ENCODE assay signal across 12 cellular contexts in genomic region chr10:26468691-26469090, GRCh38. TPM values are rescaled to one million over a fixed set of nuclear protein-coding genes. Genes with fewer than 3 reads are reported as not detected.
A peak's percentile ranks its signal among the peaks of the same experiment; 100 is the strongest.
DNase-seq lines count a peak whose midpoint lies in the region; ATAC-seq and TF ChIP-seq lines count a peak whose summit lies in the region.
"Had no signal": no experiment of that assay in that cellular context is flagged by ENCODE, and none has a peak within 500 bp of the region (broad histone marks: within the 10 kb centered on the region; RNA-seq: fewer than 3 reads in every experiment).

No MANE protein-coding gene starts in this region.

- H3K18ac ChIP-seq in mesenchymal stem cell (ENCODE audit: low read depth in 1 of 2, low read length in 2 of 2), result no peak overlapping the region

- H3K9ac ChIP-seq in SU-DHL-6 (ENCODE audit: low read length), result peak overlapping the region; percentile 49
- no peak overlapping the region for H3K9ac ChIP-seq in mesenchymal stem cell (ENCODE audit: low read length)

- H3K79me2 ChIP-seq in SU-DHL-6 (ENCODE audit: insufficient read depth, low read length), result peaks cover 97% of the 10 kb centered on the region

- DNase-seq in mesenchymal stem cell (no peak), NCI-H524 (lab: John Stamatoyannopoulos, UW) (no peak), GF-D8 (lab: John Stamatoyannopoulos, UW) (no peak), islet precursor cell (no peak), tibial nerve (ENCODE audit: low spot score in 2 of 2) (no peak)
- DNase-seq: GOT3, nucleus accumbens, uterus had no signal

- no peak overlapping the region for H2AFZ ChIP-seq in SU-DHL-6 (ENCODE audit: low read depth, low read length, severe bottlenecking)
- no peak overlapping the region for H2AFZ ChIP-seq in mesenchymal stem cell (ENCODE audit: low read depth, low read length)

- H3K9me3 ChIP-seq in SU-DHL-6 (ENCODE audit: insufficient read depth, low read length), result no peaks in the 10 kb centered on the region
- H3K9me3 ChIP-seq in mesenchymal stem cell (ENCODE audit: control insufficient read depth, low read length), result no peaks in the 10 kb centered on the region
- no peaks in the 10 kb centered on the region for H3K9me3 ChIP-seq in tibial nerve
- H3K9me3 ChIP-seq: uterus had no signal

- H3K27ac ChIP-seq in SU-DHL-6 (ENCODE audit: low read depth, low read length) (peak overlapping the region; percentile 95), mesenchymal stem cell (ENCODE audit: low read length, poor library complexity, severe bottlenecking) (peak overlapping the region; percentile 82), tibial nerve (no peak overlapping the region)
- H3K27ac ChIP-seq: uterus had no signal

- no peak overlapping the region for H3K4ac ChIP-seq in mesenchymal stem cell (ENCODE audit: low read depth in 1 of 2, low read length in 2 of 2)

- H3K4me1 ChIP-seq in mesenchymal stem cell (ENCODE audit: control insufficient read depth, insufficient read depth, low read depth, low read length) (peaks cover 4% of the 10 kb centered on the region), tibial nerve (peaks cover 0 to 2% (median 0%) of the 10 kb centered on the region in 4 donors)
- H3K4me1 ChIP-seq: uterus had no signal

- no peaks in the 10 kb centered on the region for H3K9me2 ChIP-seq in SU-DHL-6 (replicated peaks; ENCODE audit: insufficient read depth, low read length)

- H3K23ac ChIP-seq in mesenchymal stem cell (ENCODE audit: low read length in 2 of 2), result no peak overlapping the region

- H3K4me3 ChIP-seq in SU-DHL-6 (ENCODE audit: insufficient read depth, low read length, poor library complexity, severe bottlenecking) (peak overlapping the region; percentile 38), mesenchymal stem cell (ENCODE audit: insufficient read depth in 1 of 2, low read depth in 1 of 2, low read length in 2 of 2) (no peak overlapping the region), tibial nerve (no peak overlapping the region)
- H3K4me3 ChIP-seq: uterus had no signal

- H2BK15ac ChIP-seq in mesenchymal stem cell (ENCODE audit: low read depth, poor library complexity, severe bottlenecking), result no peak overlapping the region

- no peak overlapping the region for H4K91ac ChIP-seq in mesenchymal stem cell (ENCODE audit: low read length)

- H4K8ac ChIP-seq in mesenchymal stem cell (ENCODE audit: low read length), result no peak overlapping the region

- no peak overlapping the region for H3K14ac ChIP-seq in mesenchymal stem cell (ENCODE audit: low read length in 2 of 2)

- TF ChIP-seq CTCF in SU-DHL-6 (IDR thresholded peaks at IDR 0.05; ENCODE audit: insufficient read depth, low read length, poor library complexity, severe bottlenecking) (no peak), tibial nerve (IDR thresholded peaks at IDR 0.05) (no peak)

- peak overlapping the region; percentile 50 for H2BK5ac ChIP-seq in mesenchymal stem cell (ENCODE audit: low read depth, low read length, poor library complexity, severe bottlenecking)

- H3K4me2 ChIP-seq in SU-DHL-6 (ENCODE audit: low read depth, low read length, poor library complexity, severe bottlenecking), result peak overlapping the region; percentile 86
- H3K4me2 ChIP-seq in mesenchymal stem cell (ENCODE audit: low read length, poor library complexity, severe bottlenecking), result no peak overlapping the region

- ATAC-seq in GM18517 (IDR thresholded peaks at IDR 0.05; ENCODE audit: unreplicated experiment) (peak; percentile 61), GM21825 (IDR thresholded peaks at IDR 0.05; ENCODE audit: unreplicated experiment) (peak; percentile 56)

- TF ChIP-seq POLR2A in tibial nerve (IDR thresholded peaks at IDR 0.05), result no peak

- H3K79me1 ChIP-seq in mesenchymal stem cell (replicated peaks; ENCODE audit: low read length, poor library complexity, severe bottlenecking), result no peaks in the 10 kb centered on the region

- 86% methylated on average over 6 of the region's 6 CpGs for WGBS in mesenchymal stem cell
- 79 to 84% methylated on average over 6 of the region's 6 CpGs for WGBS in tibial nerve, 2 donors

- H3K27me3 ChIP-seq in SU-DHL-6 (ENCODE audit: low read length) (no peaks in the 10 kb centered on the region), mesenchymal stem cell (ENCODE audit: control insufficient read depth in 1 of 2, insufficient read depth in 1 of 2, low read length in 2 of 2) (no peaks in the 10 kb centered on the region), tibial nerve (no peaks in the 10 kb centered on the region)
- H3K27me3 ChIP-seq: uterus had no signal

- H2BK12ac ChIP-seq in mesenchymal stem cell (ENCODE audit: low read length in 2 of 2), result no peak overlapping the region

- H3K36me3 ChIP-seq in SU-DHL-6 (ENCODE audit: low read length) (no peaks in the 10 kb centered on the region), mesenchymal stem cell (ENCODE audit: control insufficient read depth in 1 of 2, insufficient read depth in 2 of 2, low read depth in 1 of 2, low read length in 2 of 2) (peaks cover 0 to 3% of the 10 kb centered on the region in 2 experiments), tibial nerve (no peaks in the 10 kb centered on the region)
- H3K36me3 ChIP-seq: uterus had no signal

- H3F3A ChIP-seq in SU-DHL-6 (ENCODE audit: insufficient read depth), result peaks cover 77% of the 10 kb centered on the region

- H2BK120ac ChIP-seq in mesenchymal stem cell (ENCODE audit: low read depth, low read length), result no peak overlapping the region

- no peaks in the 10 kb centered on the region for H4K20me1 ChIP-seq in SU-DHL-6 (ENCODE audit: low read depth, low read length)

- peak overlapping the region; percentile 11 for H2AK5ac ChIP-seq in mesenchymal stem cell (ENCODE audit: low read length, severe bottlenecking)

- no peak for TF ChIP-seq EP300 in tibial nerve (IDR thresholded peaks at IDR 0.05)

RNA-seq across cellular contexts. Expression of gene APBB1IP, which starts 30.6 kb away (rescaled TPM):
- polyA plus RNA-seq in mesenchymal stem cell (2013, experiment 1 of 2), result 0.15 TPM
- polyA plus RNA-seq in mesenchymal stem cell (2013, experiment 2 of 2), result 0.08 TPM
- 1 to 10 TPM; 6.1 to 9.3 (median 7.9) TPM for total RNA-seq in tibial nerve
- total RNA-seq: endothelial cell of umbilical vein had no signal
- polyA plus RNA-seq: endothelial cell of umbilical vein had no signal

Comparison
In these comparisons a context has a peak if more than half of its experiments do, and no peak if none do; other contexts are left out.
1. H3K27ac ChIP-seq: peak in SU-DHL-6 (single experiment) and mesenchymal stem cell (single experiment); none in tibial nerve (0 of 4).